In genomic region chr10:103053659-103054581, GRCh38 we compare ENCODE assay signal across 8 cellular contexts.
DNase-seq lines count a peak whose midpoint lies in the region; ATAC-seq and TF ChIP-seq lines count a peak whose summit lies in the region.

No MANE protein-coding gene starts in this region.

- TF ChIP-seq CTCF in astrocyte of the spinal cord (IDR thresholded peaks at IDR 0.05; ENCODE audit: low read depth, low read length) (peak; percentile 69), sigmoid colon (IDR thresholded peaks at IDR 0.05) (no peak)

- peak overlapping the region; percentile 79 to 91 for H3K27ac Mint-ChIP-seq in T-cell

- no peak for TF ChIP-seq POLR2A in sigmoid colon (IDR thresholded peaks at IDR 0.05)

- H3K36me3 ChIP-seq in ACC112 (ENCODE audit: insufficient read depth, low read length) (no peaks in the 10 kb centered on the region), sigmoid colon (peaks cover 0 to 5% (median 0%) of the 10 kb centered on the region in 4 donors)

- H3K27ac ChIP-seq in ACC112 (ENCODE audit: low read depth, low read length), result no peak overlapping the region
- H3K27ac ChIP-seq in sigmoid colon, result peak overlapping the region in 3 of 4 donors; percentile 34 to 58 (median 39)

- intact Hi-C loops in sigmoid colon (cut with DNase I), result loop anchor here (10.0 kb wide), 1 partner anchor 319 kb away; no protein-coding TSS in a partner anchor

- ATAC-seq in GM19023 (IDR thresholded peaks at IDR 0.05; ENCODE audit: unreplicated experiment) (peak; percentile 84), HG03342 (IDR thresholded peaks at IDR 0.05; ENCODE audit: unreplicated experiment) (peak; percentile 56), T-cell (replicated peaks in 1 of 4) (peak; percentile 77 to 97 (median 85))

- no peaks in the 10 kb centered on the region for H3K9me3 Mint-ChIP-seq in T-cell

- DNase-seq in T-cell, result peak in 32 of 34 experiments; percentile 22 to 73 (median 51)
- peak; percentile 79 for DNase-seq in astrocyte of the spinal cord (ENCODE audit: low read depth, low spot score)
- peak in 41 of 51 donors; percentile 4 to 78 (median 45) for DNase-seq in hypothalamus (lab: John Stamatoyannopoulos, UW)
- DNase-seq in sigmoid colon, result peak; percentile 82
- DNase-seq in NCI-H1694 (lab: John Stamatoyannopoulos, UW), result no peak

- no peaks in the 10 kb centered on the region for H3K79me2 ChIP-seq in ACC112 (ENCODE audit: control insufficient read depth, insufficient read depth, low read length, unreplicated experiment)

- H3K4me3 Mint-ChIP-seq in T-cell, result peak overlapping the region; percentile 77 to 79 (median 79)

- no peaks in the 10 kb centered on the region for H3K27me3 ChIP-seq in ACC112 (ENCODE audit: insufficient read depth, low read length)
- no peaks in the 10 kb centered on the region for H3K27me3 ChIP-seq in sigmoid colon

- H3K4me3 ChIP-seq in ACC112 (ENCODE audit: low read depth, low read length) (peak overlapping the region; percentile 69), astrocyte of the spinal cord (ENCODE audit: low read depth, low read length) (peak overlapping the region; percentile 31), sigmoid colon (peak overlapping the region in 3 of 4 donors; percentile 27 to 34 (median 31))

- H3K4me1 ChIP-seq in ACC112 (ENCODE audit: control insufficient read depth, insufficient read depth, low read length, unreplicated experiment) (no peaks in the 10 kb centered on the region), sigmoid colon (peaks cover 0 to 12% (median 4%) of the 10 kb centered on the region in 4 donors)

- TF ChIP-seq EP300 in sigmoid colon (IDR thresholded peaks at IDR 0.05), result no peak

- H2AFZ ChIP-seq in ACC112 (ENCODE audit: low read length, unreplicated experiment), result peak overlapping the region; percentile 26

- POLR2A ChIA-PET in T-cell (lab: Charles Lee), result no interaction called here

- WGBS in sigmoid colon, 2 donors, result 33 to 53% methylated on average over 20 of the region's 20 CpGs

- H3K27me3 Mint-ChIP-seq in T-cell, result no peaks in the 10 kb centered on the region

- H3K4me1 Mint-ChIP-seq in T-cell, result peaks cover 17 to 22% (median 19%) of the 10 kb centered on the region in 3 donors

- H3K36me3 Mint-ChIP-seq in T-cell, result peaks cover 20% of the 10 kb centered on the region

- in situ Hi-C loops in astrocyte of the spinal cord (cut with HindIII; ENCODE audit: low sequenced_read_pairs), result no loop called here

- H3K9me3 ChIP-seq in sigmoid colon, result no peaks in the 10 kb centered on the region

- CTCF ChIA-PET in T-cell (lab: Charles Lee), result interaction anchor here in 1 of 2 donors (1.2 to 1.8 kb wide), 2 partner anchors 16 to 136 kb away, joined by 3 to 15 read pairs; partner anchors contain the start of gene CNNM2
